23 cellular contexts compared by ENCODE assay signal in the genomic region with DNA sequence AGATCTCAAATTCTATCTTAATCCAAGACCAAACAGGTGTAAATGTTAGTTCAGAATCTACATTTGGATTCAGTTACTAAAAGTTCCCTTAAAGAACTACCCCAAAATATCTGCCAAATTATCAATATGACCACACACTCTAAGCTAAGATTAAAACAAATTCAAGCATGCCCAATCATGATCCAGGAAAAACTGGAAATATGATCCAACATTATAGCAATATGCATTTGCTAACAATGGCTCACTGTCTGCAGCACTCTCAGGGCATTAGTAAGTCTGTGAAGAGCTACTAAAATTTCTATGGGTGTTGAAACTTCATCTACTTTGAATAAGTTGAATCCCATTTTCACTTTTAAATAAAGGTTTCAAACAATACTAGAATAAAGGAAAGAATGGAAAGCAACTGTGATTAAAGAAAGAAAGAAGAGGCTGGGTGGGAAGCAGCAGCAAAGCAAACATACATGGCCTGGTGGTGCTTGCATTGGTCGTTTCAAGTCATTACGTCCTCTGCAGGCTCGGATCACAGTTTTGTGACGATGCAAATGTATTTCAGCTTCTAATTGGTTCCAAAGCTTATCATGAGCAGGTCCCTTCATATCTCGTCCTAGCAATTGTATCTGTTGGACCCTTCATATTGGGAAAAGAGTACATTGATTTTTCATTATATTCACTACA.
"Had no signal": no experiment of that assay in that cellular context is flagged by ENCODE, and none has a peak within 500 bp of the region (broad histone marks: within the 10 kb centered on the region; RNA-seq: fewer than 3 reads in every experiment).

No MANE protein-coding gene starts in this region.

- H3K27ac Mint-ChIP-seq: endodermal cell; stimulated activated memory B cell treated with anti-CD40 and anti-IgM and Interleukin-4, amounts not matched to agents 10 μg/mL and 1 μg/mL and 100 μg/mL, for 72 hours; stimulated activated naive CD8-positive, alpha-beta T cell treated with anti-CD3 and anti-CD28 coated beads, Interleukin-15, Interleukin-2, amounts not matched to agents 100 ng/mL and 50 ng/mL, for 24 hours had no signal

- H3K4me1 Mint-ChIP-seq: endodermal cell; neural crest cell; stimulated activated memory B cell treated with anti-CD40 and anti-IgM and Interleukin-4, amounts not matched to agents 10 μg/mL and 1 μg/mL and 100 μg/mL, for 72 hours had no signal

- FAIRE-seq: endothelial cell of umbilical vein had no signal

- H3K4me3 ChIP-seq: heart left ventricle, lung, spleen, tibial artery, upper lobe of left lung, uterus had no signal

- H3K36me3 ChIP-seq: uterus had no signal

- H3K4me3 Mint-ChIP-seq: endodermal cell; naive thymus-derived CD8-positive, alpha-beta T cell; neural crest cell; stimulated activated memory B cell treated with anti-CD40 and anti-IgM and Interleukin-4, amounts not matched to agents 10 μg/mL and 1 μg/mL and 100 μg/mL, for 72 hours; stimulated activated naive CD8-positive, alpha-beta T cell treated with anti-CD3 and anti-CD28 coated beads, Interleukin-15, Interleukin-2, amounts not matched to agents 100 ng/mL and 50 ng/mL, for 24 hours had no signal

- H3K27me3 Mint-ChIP-seq: naive thymus-derived CD8-positive, alpha-beta T cell; stimulated activated memory B cell treated with anti-CD40 and anti-IgM and Interleukin-4, amounts not matched to agents 10 μg/mL and 1 μg/mL and 100 μg/mL, for 72 hours; stimulated activated naive CD8-positive, alpha-beta T cell treated with anti-CD3 and anti-CD28 coated beads, Interleukin-15, Interleukin-2, amounts not matched to agents 100 ng/mL and 50 ng/mL, for 24 hours had no signal

- H3K9me3 ChIP-seq: heart left ventricle, spleen, tibial artery, upper lobe of left lung, uterus had no signal

- H3K27ac ChIP-seq: heart left ventricle, spleen, tibial artery, upper lobe of left lung, uterus had no signal

- H3K27me3 ChIP-seq: heart left ventricle, spleen, tibial artery, upper lobe of left lung, uterus had no signal

- DNase-seq: effector CD4-positive, alpha-beta T cell; endodermal cell; foreskin melanocyte; heart left ventricle; hippocampal formation; left colon; left ventricle myocardium superior; mesendoderm; naive thymus-derived CD8-positive, alpha-beta T cell; posterior cingulate gyrus; spleen; stimulated activated CD4-positive, alpha-beta T cell treated with anti-CD3 and anti-CD28 coated beads, Interleukin-15, amount 100 ng/mL, for 24 hours; stimulated activated CD4-positive, alpha-beta T cell treated with anti-CD3 and anti-CD28 coated beads, Interleukin-1b, Interleukin-23, amount 100 ng/mL, for 48 hours; stimulated activated CD4-positive, alpha-beta T cell treated with anti-CD3 and anti-CD28 coated beads, Interleukin-4, amount 100 ng/mL, for 24 hours; tibial artery; upper lobe of left lung; uterus had no signal

- ATAC-seq: heart left ventricle; left colon; left ventricle myocardium superior; naive thymus-derived CD8-positive, alpha-beta T cell; sciatic nerve; stimulated activated memory B cell treated with anti-CD40 and anti-IgM and Interleukin-4, amounts not matched to agents 10 μg/mL and 1 μg/mL and 100 μg/mL, for 72 hours had no signal

- H3K9me3 Mint-ChIP-seq: endodermal cell; naive thymus-derived CD8-positive, alpha-beta T cell; neural crest cell; stimulated activated memory B cell treated with anti-CD40 and anti-IgM and Interleukin-4, amounts not matched to agents 10 μg/mL and 1 μg/mL and 100 μg/mL, for 72 hours; stimulated activated naive CD8-positive, alpha-beta T cell treated with anti-CD3 and anti-CD28 coated beads, Interleukin-15, Interleukin-2, amounts not matched to agents 100 ng/mL and 50 ng/mL, for 24 hours had no signal

- H3K4me1 ChIP-seq: heart left ventricle, spleen, tibial artery, upper lobe of left lung, uterus had no signal
